Comparison of ENCODE assay signal across 10 cellular contexts in genomic region chr13:25980255-25980654, GRCh38.
DNase-seq lines count a peak whose midpoint lies in the region; ATAC-seq and TF ChIP-seq lines count a peak whose summit lies in the region.
"Had no signal": no experiment of that assay in that cellular context is flagged by ENCODE, and none has a peak within 500 bp of the region (broad histone marks: within the 10 kb centered on the region; RNA-seq: fewer than 3 reads in every experiment).

No MANE protein-coding gene starts in this region.

- H3K4me2 ChIP-seq in osteoblast (ENCODE audit: insufficient read depth, low read length), result no peak overlapping the region

- H3K79me2 ChIP-seq in osteoblast (ENCODE audit: insufficient read depth, low read length), result no peaks in the 10 kb centered on the region

- no peak overlapping the region for H3K4me3 ChIP-seq in LNCaP clone FGC (ENCODE audit: low read depth, low read length)
- H3K4me3 ChIP-seq in cardiac fibroblast (replicated peaks in 1 of 2; ENCODE audit: low read depth in 2 of 2, low read length in 2 of 2), result no peak overlapping the region
- H3K4me3 ChIP-seq in osteoblast (ENCODE audit: insufficient read depth, low read length), result no peak overlapping the region

- TF ChIP-seq CTCF in LNCaP clone FGC (IDR thresholded peaks at IDR 0.05; ENCODE audit: control insufficient read depth, extremely low read depth, insufficient read depth), result no peak
- TF ChIP-seq CTCF in cardiac fibroblast (IDR thresholded peaks at IDR 0.05; ENCODE audit: low read depth, low read length), result peak; percentile 22
- TF ChIP-seq CTCF in osteoblast (IDR thresholded peaks at IDR 0.05; ENCODE audit: extremely low read depth, low read depth, low read length), result peak; percentile 33

- DNase-seq in DMS53 (lab: John Stamatoyannopoulos, UW) (peak; percentile 63), DMS53 treated with DMSO at 0.1 percent for 48 hours (lab: John Stamatoyannopoulos, UW; ENCODE audit: unreplicated experiment) (no peak), LNCaP clone FGC (ENCODE audit: low read depth) (peak; percentile 19), cardiac fibroblast (ENCODE audit: low read depth in 2 of 2) (peak; percentile 22 to 26), osteoblast (ENCODE audit: insufficient read length, low spot score, missing footprints) (peak; percentile 69), NCI-H128 (lab: John Stamatoyannopoulos, UW; ENCODE audit: unreplicated experiment) (no peak), NCI-H446 (lab: John Stamatoyannopoulos, UW) (no peak)
- DNase-seq: NCI-H1105, occipital lobe had no signal

- no peaks in the 10 kb centered on the region for H3K4me1 ChIP-seq in osteoblast (ENCODE audit: insufficient read depth, low read length)

- no peaks in the 10 kb centered on the region for H3K27me3 ChIP-seq in osteoblast (ENCODE audit: insufficient read depth, low read length)

- no peaks in the 10 kb centered on the region for H3K36me3 ChIP-seq in osteoblast (ENCODE audit: insufficient read depth, low read length)

- no peaks in the 10 kb centered on the region for H3K9me3 ChIP-seq in osteoblast (ENCODE audit: low read depth, low read length)

- ATAC-seq in GM21576 (IDR thresholded peaks at IDR 0.05; ENCODE audit: unreplicated experiment), result no peak

- no peak overlapping the region for H3K27ac ChIP-seq in osteoblast (ENCODE audit: low read depth, low read length)

- no peak overlapping the region for H2AFZ ChIP-seq in osteoblast (ENCODE audit: low read length)

- H4K20me1 ChIP-seq in osteoblast (ENCODE audit: insufficient read depth, low read length), result no peaks in the 10 kb centered on the region

Comparison
In these comparisons a context has a peak if more than half of its experiments do, and no peak if none do; other contexts are left out.
1. DNase-seq: peak in DMS53 (single experiment), LNCaP clone FGC (single experiment), cardiac fibroblast (2 of 2) and osteoblast (single experiment); none in DMS53 treated with DMSO at 0.1 percent for 48 hours (single experiment), NCI-H128 (single experiment) and NCI-H446 (0 of 2).